In genomic region chr17:18492712-18493476, GRCh38 we compare ENCODE assay signal across 10 cellular contexts. TPM values are rescaled to one million over a fixed set of nuclear protein-coding genes. Genes with fewer than 3 reads are reported as not detected.
A peak's percentile ranks its signal among the peaks of the same experiment; 100 is the strongest.
DNase-seq lines count a peak whose midpoint lies in the region; ATAC-seq, FAIRE-seq and TF ChIP-seq lines count a peak whose summit lies in the region.
"Not testable (repeated sequence)": the region's sequence is repeated elsewhere in the genome, so short reads cannot be mapped to it uniquely, and the experiment has no call there.
"Had no signal": no experiment of that assay in that cellular context is flagged by ENCODE, and none has a peak within 500 bp of the region (broad histone marks: within the 10 kb centered on the region; RNA-seq: fewer than 3 reads in every experiment).

No MANE protein-coding gene starts in this region.

- not testable (repeated sequence) for H3K27me3 Mint-ChIP-seq in activated CD4-positive, alpha-beta T cell treated with anti-CD3 and anti-CD28 coated beads for 36 hours; activated naive CD4-positive, alpha-beta T cell treated with anti-CD3 and anti-CD28 coated beads for 36 hours (ENCODE audit: low read depth)

- H3K4me1 Mint-ChIP-seq in activated CD4-positive, alpha-beta T cell treated with anti-CD3 and anti-CD28 coated beads for 36 hours; activated naive CD4-positive, alpha-beta T cell treated with anti-CD3 and anti-CD28 coated beads for 36 hours (ENCODE audit: low read depth): not testable (repeated sequence)

- not testable (repeated sequence) for H3K27ac Mint-ChIP-seq in activated CD4-positive, alpha-beta T cell treated with anti-CD3 and anti-CD28 coated beads for 36 hours
- peak overlapping the region; percentile 53 for H3K27ac Mint-ChIP-seq in activated naive CD4-positive, alpha-beta T cell treated with anti-CD3 and anti-CD28 coated beads for 36 hours

- peak; percentile 89 for FAIRE-seq in HTR-8/SVneo (lab: Jason Lieb, UNC)

- H3K4me3 ChIP-seq in fibroblast of villous mesenchyme (ENCODE audit: low read depth, low read length), result not testable (repeated sequence)

- not testable (repeated sequence) for DNase-seq in HTR-8/SVneo (ENCODE audit: insufficient read length, low spot score)
- DNase-seq in activated CD4-positive, alpha-beta T cell treated with anti-CD3 and anti-CD28 coated beads for 36 hours, result peak; percentile 33
- DNase-seq in activated naive CD4-positive, alpha-beta T cell treated with anti-CD3 and anti-CD28 coated beads for 36 hours, result peak; percentile 67
- peak; percentile 18 for DNase-seq in fibroblast of villous mesenchyme (ENCODE audit: low read depth)
- DNase-seq in stimulated activated CD4-positive, alpha-beta T cell treated with anti-CD3 and anti-CD28 coated beads, Interleukin-15, amount 100 ng/mL, for 24 hours, result peak; percentile 57

- CTCF ChIA-PET in activated CD4-positive, alpha-beta T cell treated with anti-CD3 and anti-CD28 coated beads for 36 hours (lab: Charles Lee); activated naive CD4-positive, alpha-beta T cell treated with anti-CD3 and anti-CD28 coated beads for 36 hours (lab: Charles Lee): not testable (repeated sequence)

- H3K9me3 Mint-ChIP-seq in activated CD4-positive, alpha-beta T cell treated with anti-CD3 and anti-CD28 coated beads for 36 hours (ENCODE audit: low read depth); activated naive CD4-positive, alpha-beta T cell treated with anti-CD3 and anti-CD28 coated beads for 36 hours: not testable (repeated sequence)

- POLR2A ChIA-PET in activated CD4-positive, alpha-beta T cell treated with anti-CD3 and anti-CD28 coated beads for 36 hours (lab: Charles Lee), result not testable (repeated sequence)

- intact Hi-C loops in activated CD4-positive, alpha-beta T cell treated with anti-CD3 and anti-CD28 coated beads for 36 hours (cut with DNase I, micrococcal nuclease); activated naive CD4-positive, alpha-beta T cell treated with anti-CD3 and anti-CD28 coated beads for 36 hours (cut with micrococcal nuclease): not testable (repeated sequence)

- not testable (repeated sequence) for H3K4me3 Mint-ChIP-seq in activated CD4-positive, alpha-beta T cell treated with anti-CD3 and anti-CD28 coated beads for 36 hours; activated naive CD4-positive, alpha-beta T cell treated with anti-CD3 and anti-CD28 coated beads for 36 hours

- TF ChIP-seq CTCF in fibroblast of villous mesenchyme (IDR thresholded peaks at IDR 0.05; ENCODE audit: insufficient read depth, low read depth, low read length), result not testable (repeated sequence)

- peak; percentile 64 for ATAC-seq in GM18502 (IDR thresholded peaks at IDR 0.05; ENCODE audit: poor library complexity, unreplicated experiment)
- ATAC-seq in GM21786 (IDR thresholded peaks at IDR 0.05; ENCODE audit: unreplicated experiment), result peak; percentile 55
- ATAC-seq in activated CD4-positive, alpha-beta T cell treated with anti-CD3 and anti-CD28 coated beads for 36 hours, result peak; percentile 95

- not testable (repeated sequence) for H3K36me3 Mint-ChIP-seq in activated CD4-positive, alpha-beta T cell treated with anti-CD3 and anti-CD28 coated beads for 36 hours (ENCODE audit: low read depth); activated naive CD4-positive, alpha-beta T cell treated with anti-CD3 and anti-CD28 coated beads for 36 hours (ENCODE audit: low read depth)

RNA-seq across cellular contexts. Expression of gene LGALS9C, which starts 16.3 kb away (rescaled TPM):
- total RNA-seq in activated CD4-positive, alpha-beta T cell treated with anti-CD3 and anti-CD28 coated beads for 36 hours, result not detected
- total RNA-seq in activated naive CD4-positive, alpha-beta T cell treated with anti-CD3 and anti-CD28 coated beads for 36 hours, result under 1 TPM; 0.45 to 0.54 TPM
- not detected in 2 replicates for total RNA-seq in fibroblast of villous mesenchyme
- total RNA-seq: epithelial cell of proximal tubule, mesothelial cell of epicardium, occipital lobe had no signal
